8 cellular contexts compared by ENCODE assay signal in the genomic region with DNA sequence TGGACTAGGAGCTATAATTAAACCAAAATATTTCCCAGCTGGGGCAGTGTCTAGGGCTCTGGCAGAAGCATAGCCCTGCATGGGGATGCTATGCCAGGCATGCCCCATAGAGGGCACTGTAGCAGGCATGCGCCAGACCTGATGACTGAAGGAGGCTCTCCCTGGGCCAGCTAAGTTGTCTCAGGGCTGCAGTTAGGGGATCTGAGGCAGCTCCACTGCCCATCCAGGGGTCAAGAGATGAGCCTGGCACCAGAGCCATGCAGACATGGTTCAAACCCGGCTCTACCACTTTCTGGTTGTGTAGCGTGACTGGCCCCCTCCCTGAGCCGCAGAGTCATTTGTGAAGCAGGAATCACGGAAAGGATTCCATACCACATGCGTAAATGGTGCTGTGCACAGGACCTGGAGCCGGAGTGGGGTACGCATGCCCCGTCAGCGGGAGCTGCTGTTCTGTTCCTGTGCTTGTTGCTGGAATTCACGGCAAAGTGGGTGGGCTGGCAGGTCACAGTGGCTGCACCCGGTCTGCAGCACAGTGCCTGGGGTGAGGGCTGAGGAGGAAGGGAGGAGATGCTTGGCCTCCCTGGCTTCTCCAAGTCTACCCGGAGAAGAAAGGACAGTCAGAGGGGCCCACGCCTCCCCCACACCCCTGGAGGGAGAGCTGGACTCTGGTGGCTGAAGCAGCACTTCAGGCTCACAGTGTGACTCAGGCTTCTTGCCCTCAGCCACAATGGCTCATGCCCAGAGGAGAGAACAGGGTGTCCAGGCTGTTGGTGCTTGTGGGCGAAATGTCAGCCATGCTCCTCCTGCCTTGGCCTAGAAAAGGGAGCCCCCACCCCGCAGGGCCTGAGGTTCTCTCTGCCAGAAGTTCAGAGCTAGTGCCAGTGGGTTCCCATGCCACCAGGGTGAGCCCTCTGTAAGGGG. TPM values are rescaled to one million over a fixed set of nuclear protein-coding genes. Genes with fewer than 3 reads are reported as not detected.
DNase-seq lines count a peak whose midpoint lies in the region; ATAC-seq and TF ChIP-seq lines count a peak whose summit lies in the region.

No MANE protein-coding gene starts in this region.

- H3K4me3 ChIP-seq in cardiac muscle cell, result no peak overlapping the region
- H3K4me3 ChIP-seq in rectal smooth muscle tissue (ENCODE audit: low read length), result no peak overlapping the region

- H3K9ac ChIP-seq in rectal smooth muscle tissue (ENCODE audit: low read length), result no peak overlapping the region

- CTCF ChIA-PET in RWPE1 (lab: Yijun Ruan, JAX), result interaction anchor here (0.8 kb wide), 2 partner anchors 10 to 17 kb away, joined by 5 to 6 read pairs; no protein-coding TSS in a partner anchor

- H3K27me3 ChIP-seq in cardiac muscle cell (no peaks in the 10 kb centered on the region), rectal smooth muscle tissue (ENCODE audit: control insufficient read depth, insufficient read depth, low read length) (no peaks in the 10 kb centered on the region)

- no peaks in the 10 kb centered on the region for H3K36me3 ChIP-seq in cardiac muscle cell
- H3K36me3 ChIP-seq in rectal smooth muscle tissue (ENCODE audit: control insufficient read depth, insufficient read depth, low read length), result peaks cover 24% of the 10 kb centered on the region

- no peaks in the 10 kb centered on the region for H3K36me3 Mint-ChIP-seq in activated naive CD4-positive, alpha-beta T cell treated with anti-CD3 and anti-CD28 coated beads, Interleukin-2, amount 50 U/mL, for 72 hours

- H3K27ac ChIP-seq in RWPE1 (peak overlapping the region; percentile 35), cardiac muscle cell (no peak overlapping the region), rectal smooth muscle tissue (ENCODE audit: low read depth, low read length) (peak overlapping the region; percentile 53)

- DNase-seq in GM03348 (ENCODE audit: low spot score), result peak; percentile 91
- DNase-seq in RWPE1 (ENCODE audit: low spot score), result peak; percentile 30
- peak in 1 of 2 donors; percentile 82 for DNase-seq in activated naive CD4-positive, alpha-beta T cell treated with anti-CD3 and anti-CD28 coated beads, Interleukin-2, amount 50 U/mL, for 72 hours (ENCODE audit: low spot score in 2 of 2)
- DNase-seq in cardiac muscle cell (ENCODE audit: low read depth in 1 of 2, low spot score in 1 of 2), result peak; percentile 72 to 81
- DNase-seq in T1000 (lab: John Stamatoyannopoulos, UW), result no peak
- no peak for DNase-seq in NCI-H1105 (lab: John Stamatoyannopoulos, UW)

- no peaks in the 10 kb centered on the region for H3K9me3 ChIP-seq in cardiac muscle cell (ENCODE audit: low read depth)

- H3K4me1 ChIP-seq in cardiac muscle cell (ENCODE audit: low read depth) (peaks cover 14% of the 10 kb centered on the region), rectal smooth muscle tissue (ENCODE audit: control insufficient read depth, insufficient read depth, low read length) (peaks cover 30% of the 10 kb centered on the region)

- POLR2A ChIA-PET in RWPE1 (lab: Yijun Ruan, JAX; ENCODE audit: low non-redundant PET), result no interaction called here

- TF ChIP-seq CTCF in RWPE1 (conservative IDR thresholded peaks at IDR 0.05; ENCODE audit: low read depth) (peak; percentile 75), cardiac muscle cell (IDR thresholded peaks at IDR 0.05; ENCODE audit: low read depth, low read length) (peak; percentile 99)

- peak; percentile 53 for ATAC-seq in HG02623 (IDR thresholded peaks at IDR 0.05; ENCODE audit: unreplicated experiment)
- peak; percentile 86 to 89 for ATAC-seq in activated naive CD4-positive, alpha-beta T cell treated with anti-CD3 and anti-CD28 coated beads, Interleukin-2, amount 50 U/mL, for 72 hours

- H3K27ac Mint-ChIP-seq in activated naive CD4-positive, alpha-beta T cell treated with anti-CD3 and anti-CD28 coated beads, Interleukin-2, amount 50 U/mL, for 72 hours, result peak overlapping the region in 1 of 2 donors; percentile 43

- H3K9me3 Mint-ChIP-seq in activated naive CD4-positive, alpha-beta T cell treated with anti-CD3 and anti-CD28 coated beads, Interleukin-2, amount 50 U/mL, for 72 hours, result no peaks in the 10 kb centered on the region

RNA-seq across cellular contexts. Expression of a gene that starts 43.1 kb away (rescaled TPM):
- total RNA-seq in activated naive CD4-positive, alpha-beta T cell treated with anti-CD3 and anti-CD28 coated beads, Interleukin-2, amount 50 U/mL, for 72 hours, result not detected
- 0.21 and 0.39 TPM in 2 replicates for total RNA-seq in cardiac muscle cell
- polyA plus RNA-seq in cardiac muscle cell, result 0.51 and 0.94 TPM in 2 replicates

Comparison
In these comparisons a context has a peak if more than half of its experiments do, and no peak if none do; other contexts are left out.
1. DNase-seq: peak in GM03348 (single experiment), RWPE1 (single experiment) and cardiac muscle cell (2 of 2); none in T1000 (single experiment) and NCI-H1105 (single experiment).